In the genomic region with DNA sequence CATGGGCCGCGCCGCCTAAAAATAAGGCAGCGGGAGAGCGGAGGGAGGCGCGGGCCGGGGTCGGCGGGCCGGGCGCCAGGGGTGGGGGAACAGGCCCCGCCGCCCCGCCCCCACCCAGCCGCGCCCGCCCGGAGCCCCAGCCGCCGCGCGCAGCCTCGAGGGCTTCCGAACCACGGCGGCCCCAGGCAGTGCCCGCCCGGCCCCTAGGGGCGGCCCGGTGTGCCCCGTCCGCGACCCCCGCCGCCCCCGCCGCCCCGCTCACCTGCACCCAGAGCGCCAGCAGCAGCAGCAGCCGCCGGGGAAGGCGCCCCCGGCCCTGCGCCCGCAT, we compare ENCODE assay signal across 8 cellular contexts. TPM values are rescaled to one million over a fixed set of nuclear protein-coding genes. Genes with fewer than 3 reads are reported as not detected.
DNase-seq lines count a peak whose midpoint lies in the region; ATAC-seq and TF ChIP-seq lines count a peak whose summit lies in the region.

No MANE protein-coding gene starts in this region.

- CTCF ChIA-PET in HEK293 (lab: Yijun Ruan, JAX) (interaction anchor here (0.7 to 3.7 kb wide), 3 partner anchors 9 to 80 kb away, joined by 3 to 18 read pairs (median 3); a partner anchor contains a TSS), T-cell (lab: Charles Lee) (interaction anchor here in 1 of 2 donors (0.6 kb wide), 1 partner anchor 184 kb away, joined by 3 read pairs; no protein-coding TSS in a partner anchor)

- peaks cover 21% of the 10 kb centered on the region for H3K27me3 ChIP-seq in hepatocyte
- peaks cover 38% of the 10 kb centered on the region for H3K27me3 ChIP-seq in skeletal muscle satellite cell (ENCODE audit: control insufficient read depth, insufficient read depth, low read length)
- no peaks in the 10 kb centered on the region for H3K27me3 ChIP-seq in testis

- H3K36me3 ChIP-seq in HEK293 (ENCODE audit: control insufficient read depth in 2 of 2, insufficient read depth in 1 of 2, low read length in 2 of 2) (peaks cover 0 to 4% of the 10 kb centered on the region in 2 experiments; a peak in 1 of 3 replicates), hepatocyte (replicated peaks; ENCODE audit: insufficient read depth, low read depth) (no peaks in the 10 kb centered on the region), skeletal muscle satellite cell (ENCODE audit: insufficient read depth, low read length) (no peaks in the 10 kb centered on the region), testis (ENCODE audit: low read depth, missing control alignments) (no peaks in the 10 kb centered on the region)

- peak overlapping the region; percentile 31 to 59 (median 52) for H3K4me3 Mint-ChIP-seq in T-cell

- no CpG with 5 or more reads among the region's 46 CpGs for WGBS in hepatocyte (ENCODE audit: low lambda C conversion rate, missing lambda C conversion rate)
- 0% methylated on average over 20 of the region's 46 CpGs; no CpG with 5 or more reads in 1 of the 2 donors for WGBS in testis, 2 donors

- H3K27me3 Mint-ChIP-seq in T-cell = peaks cover 7 to 20% of the 10 kb centered on the region in 2 donors

- H3K4me1 Mint-ChIP-seq in T-cell = peaks cover 9 to 21% (median 19%) of the 10 kb centered on the region in 3 donors

- no peaks in the 10 kb centered on the region for H3K9me3 ChIP-seq in HEK293 (ENCODE audit: control insufficient read depth, insufficient read depth, low read depth, low read length)
- H3K9me3 ChIP-seq in hepatocyte (ENCODE audit: low read depth) = no peaks in the 10 kb centered on the region
- no peaks in the 10 kb centered on the region for H3K9me3 ChIP-seq in skeletal muscle satellite cell (replicated peaks; ENCODE audit: low read length)
- no peaks in the 10 kb centered on the region for H3K9me3 ChIP-seq in testis

- no peaks in the 10 kb centered on the region for H4K20me1 ChIP-seq in hepatocyte (ENCODE audit: insufficient read depth, poor library complexity, severe bottlenecking)

- H2AFZ ChIP-seq in hepatocyte = no peak overlapping the region

- H3K36me3 Mint-ChIP-seq in T-cell = no peaks in the 10 kb centered on the region

- intact Hi-C loops in testis (cut with DNase I; ENCODE audit: low total_unique reads) = no loop called here

- no peaks in the 10 kb centered on the region for H3K9me2 ChIP-seq in hepatocyte (replicated peaks; ENCODE audit: insufficient read depth)

- H3K27ac Mint-ChIP-seq in T-cell = no peak overlapping the region

- DNase-seq in T-cell (no peak), hepatocyte (ENCODE audit: low spot score) (no peak), NCI-H1436 (lab: John Stamatoyannopoulos, UW) (no peak), foreskin melanocyte (no peak), testis (no peak)

- H3K9me3 Mint-ChIP-seq in T-cell = no peaks in the 10 kb centered on the region

- H3K79me2 ChIP-seq in hepatocyte = no peaks in the 10 kb centered on the region

- no peak overlapping the region for H3K9ac ChIP-seq in skeletal muscle satellite cell (ENCODE audit: low read depth, low read length)

- peak overlapping the region; percentile 94 for H3K4me2 ChIP-seq in hepatocyte
- peak overlapping the region; percentile 65 for H3K4me2 ChIP-seq in skeletal muscle satellite cell (ENCODE audit: low read length)

- TF ChIP-seq POLR2A in testis (IDR thresholded peaks at IDR 0.05) = no peak

- peak overlapping the region; percentile 56; the same call in 1 of the 2 replicates for H3K27ac ChIP-seq in HEK293 (ENCODE audit: extremely low read depth, low read depth, low read length)
- H3K27ac ChIP-seq in hepatocyte = no peak overlapping the region
- H3K27ac ChIP-seq in testis = no peak overlapping the region

- no peak for TF ChIP-seq CTCF in HEK293 (tag by site-specific recombination; IDR thresholded peaks at IDR 0.05)
- no peak for TF ChIP-seq CTCF in hepatocyte (IDR thresholded peaks at IDR 0.05; ENCODE audit: poor library complexity)
- TF ChIP-seq CTCF in testis (IDR thresholded peaks at IDR 0.05) = no peak

- peaks cover 8% of the 10 kb centered on the region; the same call in 1 of the 2 replicates for H3K4me1 ChIP-seq in HEK293 (ENCODE audit: control insufficient read depth, insufficient read depth, low read length)
- H3K4me1 ChIP-seq in hepatocyte (ENCODE audit: insufficient read depth) = peaks cover 5% of the 10 kb centered on the region
- H3K4me1 ChIP-seq in skeletal muscle satellite cell (ENCODE audit: control insufficient read depth, insufficient read depth, low read length) = peaks cover 4% of the 10 kb centered on the region
- peaks cover 4% of the 10 kb centered on the region for H3K4me1 ChIP-seq in testis

- POLR2A ChIA-PET in HEK293 (lab: Yijun Ruan, JAX) = no interaction called here
- POLR2A ChIA-PET in T-cell (lab: Charles Lee) = no interaction called here

- ATAC-seq in T-cell (replicated peaks in 1 of 4) (peak in 1 of 4 experiments; percentile 3), GM19452 (IDR thresholded peaks at IDR 0.05; ENCODE audit: unreplicated experiment) (no peak)

- H3K4me3 ChIP-seq in HEK293 (ENCODE audit: low read depth, low read length) (peak overlapping the region; percentile 52), hepatocyte (peak overlapping the region; percentile 36), skeletal muscle satellite cell (ENCODE audit: low read length) (no peak overlapping the region), testis (peak overlapping the region in 1 of 2 donors; percentile 32)

TF ChIP-seq in HEK293, 187 proteins besides CTCF, POLR2A, EP300 and RAD21 (continues in another document):
- TF ChIP-seq GLIS2 (tag by site-specific recombination; IDR thresholded peaks at IDR 0.05) (no peak), HOXD13 (CRISPR knock-in tag; IDR thresholded peaks at IDR 0.05; ENCODE audit: borderline replicate concordance) (no peak), ZNF768 (tag by site-specific recombination; IDR thresholded peaks at IDR 0.05) (no peak), ZNF391 (tag by site-specific recombination; IDR thresholded peaks at IDR 0.05; ENCODE audit: borderline replicate concordance, low read depth) (no peak), ZFP37 (tag by site-specific recombination; IDR thresholded peaks at IDR 0.05) (no peak), ZNF776 (tag by site-specific recombination; IDR thresholded peaks at IDR 0.05; ENCODE audit: borderline replicate concordance) (no peak), ZNF701 (tag by site-specific recombination; IDR thresholded peaks at IDR 0.05) (no peak), ZNF529 (tag by site-specific recombination; IDR thresholded peaks at IDR 0.05; ENCODE audit: insufficient replicate concordance) (no peak), ZNF501 (tag by site-specific recombination; IDR thresholded peaks at IDR 0.05) (no peak)
- TF ChIP-seq, protein P1, sequence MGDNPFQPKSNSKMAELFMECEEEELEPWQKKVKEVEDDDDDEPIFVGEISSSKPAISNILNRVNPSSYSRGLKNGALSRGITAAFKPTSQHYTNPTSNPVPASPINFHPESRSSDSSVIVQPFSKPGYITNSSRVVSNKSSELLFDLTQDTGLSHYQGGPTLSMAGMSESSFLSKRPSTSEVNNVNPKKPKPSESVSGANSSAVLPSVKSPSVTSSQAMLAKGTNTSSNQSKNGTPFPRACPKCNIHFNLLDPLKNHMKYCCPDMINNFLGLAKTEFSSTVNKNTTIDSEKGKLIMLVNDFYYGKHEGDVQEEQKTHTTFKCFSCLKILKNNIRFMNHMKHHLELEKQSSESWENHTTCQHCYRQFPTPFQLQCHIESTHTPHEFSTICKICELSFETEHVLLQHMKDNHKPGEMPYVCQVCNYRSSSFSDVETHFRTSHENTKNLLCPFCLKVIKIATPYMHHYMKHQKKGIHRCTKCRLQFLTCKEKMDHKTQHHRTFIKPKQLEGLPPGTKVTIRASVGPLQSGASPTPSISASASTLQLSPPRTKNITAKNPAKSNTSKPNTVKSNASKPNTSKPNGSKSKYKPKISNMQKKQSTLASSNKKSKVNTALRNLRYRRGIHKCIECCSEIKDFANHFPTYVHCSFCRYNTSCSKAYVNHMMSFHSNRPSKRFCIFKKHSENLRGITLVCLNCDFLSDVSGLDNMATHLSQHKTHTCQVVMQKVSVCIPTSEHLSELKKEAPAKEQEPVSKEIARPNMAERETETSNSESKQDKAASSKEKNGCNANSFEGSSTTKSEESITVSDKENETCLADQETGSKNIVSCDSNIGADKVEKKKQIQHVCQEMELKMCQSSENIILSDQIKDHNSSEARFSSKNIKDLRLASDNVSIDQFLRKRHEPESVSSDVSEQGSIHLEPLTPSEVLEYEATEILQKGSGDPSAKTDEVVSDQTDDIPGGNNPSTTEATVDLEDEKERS (tag by site-specific recombination; IDR thresholded peaks at IDR 0.05) = no peak

RNA-seq across cellular contexts. Expression of a gene that starts 0.5 kb away (rescaled TPM):
- 1 to 10 TPM in 4 of 5 donors, under 1 TPM in 1; 0.76 to 1.9 (median 1.2) TPM for total RNA-seq in T-cell
- total RNA-seq in hepatocyte = 2.0 and 6.1 TPM in 2 replicates
- polyA plus RNA-seq in hepatocyte = 4.1 and 4.8 TPM in 2 replicates
- under 0.01 and 2.0 TPM in 2 replicates for total RNA-seq in skeletal muscle satellite cell (2012; rRNA removed)
- 10 to 100 TPM; 20.4 to 21.3 TPM for total RNA-seq in testis
- 12.9 TPM for polyA plus RNA-seq in testis (ENCODE audit: insufficient read depth, low read depth, low replicate concordance)

RNA-seq across cellular contexts. Expression of a gene that starts 13.1 kb away (rescaled TPM):
- total RNA-seq in T-cell = 10 to 100 TPM; 10.0 to 25.5 (median 20.2) TPM
- total RNA-seq in hepatocyte = 47.4 and 47.7 TPM in 2 replicates
- 98.1 and 106 TPM in 2 replicates for polyA plus RNA-seq in hepatocyte
- total RNA-seq in skeletal muscle satellite cell (2012; rRNA removed) = 7.9 and 15.3 TPM in 2 replicates
- 10 to 100 TPM; 22.0 to 40.0 TPM for total RNA-seq in testis
- 28.1 TPM for polyA plus RNA-seq in testis (ENCODE audit: insufficient read depth, low read depth, low replicate concordance)
